15 cellular contexts compared by ENCODE assay signal in genomic region chr6:6517059-6517458, GRCh38.
DNase-seq lines count a peak whose midpoint lies in the region; ATAC-seq and TF ChIP-seq lines count a peak whose summit lies in the region.
"Had no signal": no experiment of that assay in that cellular context is flagged by ENCODE, and none has a peak within 500 bp of the region (broad histone marks: within the 10 kb centered on the region; RNA-seq: fewer than 3 reads in every experiment).

No MANE protein-coding gene starts in this region.

- TF ChIP-seq CTCF in right atrium auricular region (IDR thresholded peaks at IDR 0.05) (no peak), gastroesophageal sphincter (IDR thresholded peaks at IDR 0.05) (no peak)

- H3K9me3 ChIP-seq in right atrium auricular region (no peaks in the 10 kb centered on the region), gastroesophageal sphincter (no peaks in the 10 kb centered on the region)

- TF ChIP-seq EP300 in gastroesophageal sphincter (IDR thresholded peaks at IDR 0.05): no peak

- H3K4me3 ChIP-seq in right atrium auricular region: no peak overlapping the region
- no peak overlapping the region for H3K4me3 ChIP-seq in gastroesophageal sphincter
- H3K4me3 ChIP-seq: GM12878, GM23248 had no signal

- H3K27me3 ChIP-seq in right atrium auricular region (no peaks in the 10 kb centered on the region), gastroesophageal sphincter (peaks cover 11% of the 10 kb centered on the region)

- TF ChIP-seq POLR2A in gastroesophageal sphincter (IDR thresholded peaks at IDR 0.05): no peak

- H3K4me1 ChIP-seq in right atrium auricular region: no peaks in the 10 kb centered on the region
- no peaks in the 10 kb centered on the region for H3K4me1 ChIP-seq in gastroesophageal sphincter

- WGBS in gastroesophageal sphincter (ENCODE audit: low coverage in 1 of 2), 2 donors: 38 to 52% methylated on average over 3 to 5 of the region's 5 CpGs

- intact Hi-C loops in Right ventricle myocardium superior (cut with DNase I): no loop called here
- intact Hi-C loops in sciatic nerve (cut with DNase I): no loop called here

- no peak overlapping the region for H3K27ac ChIP-seq in right atrium auricular region
- H3K27ac ChIP-seq in gastroesophageal sphincter: no peak overlapping the region
- H3K27ac ChIP-seq: GM23248 had no signal

- peak; percentile 36 for ATAC-seq in Right ventricle myocardium superior (ENCODE audit: poor library complexity)
- ATAC-seq in gastroesophageal sphincter: peak; percentile 66
- ATAC-seq in sciatic nerve: peak; percentile 69
- no peak for ATAC-seq in HG03520 (IDR thresholded peaks at IDR 0.05; ENCODE audit: unreplicated experiment)
- ATAC-seq: HCT116 had no signal

- no peaks in the 10 kb centered on the region for H3K36me3 ChIP-seq in right atrium auricular region
- no peaks in the 10 kb centered on the region for H3K36me3 ChIP-seq in gastroesophageal sphincter

- DNase-seq in Right ventricle myocardium superior (no peak), right atrium auricular region (ENCODE audit: low spot score) (no peak), sciatic nerve (ENCODE audit: low spot score) (no peak), NCI-H2081 treated with DMSO at 0.1 percent for 48 hours (lab: John Stamatoyannopoulos, UW) (no peak), NCI-H82 treated with DMSO at 0.1 percent for 48 hours (lab: John Stamatoyannopoulos, UW; ENCODE audit: unreplicated experiment) (no peak)
- DNase-seq: 8988T; C1 segment of cervical spinal cord; CD4-positive, alpha-beta T cell; DMS79; GM23248; IMR-90 had no signal
